Comparison of ENCODE assay signal across 16 cellular contexts in the genomic region with DNA sequence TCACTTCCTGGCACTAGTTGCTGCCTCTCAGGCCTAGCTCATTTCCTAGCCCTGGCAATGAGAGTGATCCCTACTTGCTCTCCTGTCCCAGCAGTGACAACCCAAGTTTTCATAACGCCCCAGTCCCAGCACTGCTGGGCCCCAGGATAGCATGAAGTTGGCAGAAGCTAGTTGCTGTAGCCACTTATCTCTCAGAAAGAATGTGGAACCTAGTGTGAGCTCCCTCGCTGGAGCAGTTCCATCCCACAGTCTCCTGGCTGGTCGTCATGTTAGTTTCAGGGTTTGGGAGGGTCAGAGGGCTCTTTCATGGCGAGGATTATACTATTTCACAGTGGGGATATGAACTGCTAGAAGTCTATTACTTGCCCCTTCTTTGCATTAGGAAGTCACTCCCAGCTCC. TPM values are rescaled to one million over a fixed set of nuclear protein-coding genes. Genes with fewer than 3 reads are reported as not detected.
DNase-seq lines count a peak whose midpoint lies in the region; TF ChIP-seq lines count a peak whose summit lies in the region.
"Had no signal": no experiment of that assay in that cellular context is flagged by ENCODE, and none has a peak within 500 bp of the region (broad histone marks: within the 10 kb centered on the region; RNA-seq: fewer than 3 reads in every experiment).

No MANE protein-coding gene starts in this region.

- DNase-seq in HT1080 (ENCODE audit: low read depth) (peak; percentile 24), astrocyte of the spinal cord (ENCODE audit: low read depth, low spot score) (peak; percentile 51), fibroblast of the aortic adventitia (ENCODE audit: low read depth) (peak; percentile 79), AML-193 (lab: John Stamatoyannopoulos, UW) (no peak), NCI-H1105 treated with DMSO at 0.1 percent for 48 hours (lab: John Stamatoyannopoulos, UW) (no peak), GM19240 (ENCODE audit: insufficient read length, low spot score) (no peak), DMS153 (lab: John Stamatoyannopoulos, UW) (no peak)
- DNase-seq: Karpas-422, NCI-H2029, NCI-H2171 treated with DMSO at 0.1 percent for 48 hours, NCI-H446 treated with DMSO at 0.1 percent for 48 hours, NCI-H748 treated with DMSO at 0.1 percent for 48 hours, PC-3 had no signal

- in situ Hi-C loops in astrocyte of the spinal cord (cut with HindIII; ENCODE audit: low sequenced_read_pairs): no loop called here

- H3K4me3 ChIP-seq in astrocyte of the spinal cord (ENCODE audit: low read depth, low read length) (no peak overlapping the region), fibroblast of the aortic adventitia (ENCODE audit: low read depth, low read length) (no peak overlapping the region)
- H3K4me3 ChIP-seq: BLaER1 treated with 17β-estradiol and CSF1 and Interleukin-3, amounts not matched to agents 10 nM and 100 nM had no signal

- TF ChIP-seq CTCF in astrocyte of the spinal cord (IDR thresholded peaks at IDR 0.05; ENCODE audit: low read depth, low read length) (no peak), fibroblast of the aortic adventitia (IDR thresholded peaks at IDR 0.05; ENCODE audit: insufficient read depth, low read length) (no peak)

RNA-seq across cellular contexts. Expression of a gene that starts 5.1 kb away (rescaled TPM):
- total RNA-seq in HT1080 (2014; rRNA removed; shearing (Covaris generic)): not detected in 2 replicates
- polyA plus RNA-seq in HT1080 (2015; cell fraction: cytosol; rRNA removed): not detected in 2 replicates
- polyA plus RNA-seq in HT1080 (2015; cell fraction: nucleus; rRNA removed): not detected in 2 replicates
- total RNA-seq in fibroblast of the aortic adventitia (ENCODE audit: low replicate concordance): not detected in 2 replicates
- total RNA-seq: HepG2 had no signal
- polyA plus RNA-seq: AG04450, HepG2 had no signal

RNA-seq across cellular contexts. Expression of a gene that starts 11.3 kb away (rescaled TPM):
- total RNA-seq in HT1080 (2014; rRNA removed; shearing (Covaris generic)): not detected in 2 replicates
- polyA plus RNA-seq in HT1080 (2015; cell fraction: cytosol; rRNA removed): 0.24 TPM in 1 of 2 replicates, not detected in the other
- not detected in 2 replicates for polyA plus RNA-seq in HT1080 (2015; cell fraction: nucleus; rRNA removed)
- not detected in 2 replicates for total RNA-seq in fibroblast of the aortic adventitia (ENCODE audit: low replicate concordance)
- total RNA-seq: HepG2, PC-3 had no signal
- polyA plus RNA-seq: AG04450, HepG2 had no signal

RNA-seq across cellular contexts. Expression of a gene that starts 21.8 kb away (rescaled TPM):
- total RNA-seq in HT1080 (2014; rRNA removed; shearing (Covaris generic)): 0.10 TPM in 1 of 2 replicates, not detected in the other
- 0.03 TPM in 1 of 2 replicates, not detected in the other for polyA plus RNA-seq in HT1080 (2015; cell fraction: cytosol; rRNA removed)
- polyA plus RNA-seq in HT1080 (2015; cell fraction: nucleus; rRNA removed): not detected in 2 replicates
- total RNA-seq in fibroblast of the aortic adventitia (ENCODE audit: low replicate concordance): 0.36 and 2.2 TPM in 2 replicates
- total RNA-seq: HepG2 had no signal
- polyA plus RNA-seq: HepG2 had no signal

Comparison
In these comparisons a context has a peak if more than half of its experiments do, and no peak if none do; other contexts are left out.
1. DNase-seq: peak in HT1080 (single experiment), astrocyte of the spinal cord (single experiment) and fibroblast of the aortic adventitia (single experiment); none in AML-193 (0 of 2), NCI-H1105 treated with DMSO at 0.1 percent for 48 hours (single experiment), GM19240 (single experiment) and DMS153 (single experiment).